In the genomic region with DNA sequence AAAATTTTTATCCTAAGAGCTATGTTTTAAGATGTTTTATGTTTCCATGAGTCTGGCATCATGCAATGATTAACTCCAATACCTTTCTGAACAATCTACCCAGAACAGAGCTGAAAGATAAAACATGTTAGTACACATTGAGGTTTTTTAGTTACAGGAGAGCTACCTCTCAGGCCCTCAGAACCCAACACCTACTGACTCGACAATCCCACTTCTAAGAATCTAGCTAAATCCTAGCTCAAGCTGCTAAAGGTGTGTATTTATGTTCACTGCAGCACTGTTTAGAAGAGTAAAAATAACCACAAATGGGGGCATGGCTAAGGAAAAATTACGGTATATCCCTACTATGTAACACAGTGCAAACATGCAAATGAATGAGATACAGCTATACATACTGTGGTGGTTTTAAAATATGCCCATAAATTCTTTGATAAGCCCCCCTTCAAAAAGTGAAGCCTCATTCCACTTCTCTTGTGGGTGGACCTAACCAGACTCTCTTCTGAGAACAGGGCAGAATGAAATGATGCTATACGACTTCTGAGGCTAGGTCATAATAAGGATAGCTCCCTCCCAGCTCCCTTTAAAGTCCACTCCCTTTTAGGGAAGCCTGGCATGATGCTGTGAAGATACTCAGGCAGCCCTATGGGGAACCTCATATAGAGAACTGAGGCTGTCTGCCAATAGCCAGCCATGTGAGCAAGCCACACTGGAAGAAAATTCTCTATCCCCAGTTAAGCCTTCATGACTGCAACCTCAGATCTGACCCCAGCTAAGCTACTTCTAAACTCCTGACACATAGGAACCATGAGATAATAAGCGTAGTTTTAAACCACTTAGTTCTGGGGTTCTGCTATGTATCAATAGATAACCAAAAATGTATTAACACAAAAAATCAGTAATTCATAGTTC, we compare ENCODE assay signal across 13 cellular contexts. TPM values are rescaled to one million over a fixed set of nuclear protein-coding genes. Genes with fewer than 3 reads are reported as not detected.
DNase-seq lines count a peak whose midpoint lies in the region; ATAC-seq and TF ChIP-seq lines count a peak whose summit lies in the region.
"Had no signal": no experiment of that assay in that cellular context is flagged by ENCODE, and none has a peak within 500 bp of the region (broad histone marks: within the 10 kb centered on the region; RNA-seq: fewer than 3 reads in every experiment).

No MANE protein-coding gene starts in this region.

- peak overlapping the region; percentile 38 for H3K4me2 ChIP-seq in SU-DHL-6 (ENCODE audit: low read depth, low read length, poor library complexity, severe bottlenecking)

- H3K27me3 ChIP-seq in SU-DHL-6 (ENCODE audit: low read length) (no peaks in the 10 kb centered on the region), A673 (replicated peaks; ENCODE audit: insufficient read depth, low read depth, low read length, poor library complexity) (no peaks in the 10 kb centered on the region)
- H3K27me3 ChIP-seq in effector memory CD4-positive, alpha-beta T cell (replicated peaks; ENCODE audit: control insufficient read depth, insufficient read depth, low read length, poor library complexity, severe bottlenecking), result no peaks in the 10 kb centered on the region
- H3K27me3 ChIP-seq: body of pancreas had no signal

- TF ChIP-seq CTCF in SU-DHL-6 (IDR thresholded peaks at IDR 0.05; ENCODE audit: insufficient read depth, low read length, poor library complexity, severe bottlenecking) (no peak), foreskin fibroblast (IDR thresholded peaks at IDR 0.05; ENCODE audit: low read depth, low read length) (no peak), A673 (conservative IDR thresholded peaks at IDR 0.05; ENCODE audit: low read depth, low read length) (no peak)

- H3K27me3 Mint-ChIP-seq in activated T-cell treated with anti-CD3 and anti-CD28 coated beads, Interleukin-2, amount 50 U/mL, for 4 hours (ENCODE audit: low read depth), result no peaks in the 10 kb centered on the region
- no peaks in the 10 kb centered on the region for H3K27me3 Mint-ChIP-seq in stimulated activated naive B cell treated with anti-CD40 and anti-IgM and Interleukin-4, amounts not matched to agents 10 μg/mL and 1 μg/mL and 100 μg/mL, for 72 hours

- no peak overlapping the region for H3K9ac ChIP-seq in SU-DHL-6 (ENCODE audit: low read length)

- CTCF ChIA-PET in A673 (lab: Charles Lee), result no interaction called here

- no TSS peak for BruUV-seq in A673 (replicated peaks; lab: Mats Ljungman, UMichigan)

- POLR2A ChIA-PET in A673 (lab: Charles Lee; ENCODE audit: low non-redundant PET), result no interaction called here

- no peaks in the 10 kb centered on the region for H3K9me2 ChIP-seq in SU-DHL-6 (replicated peaks; ENCODE audit: insufficient read depth, low read length)

- H3K27ac ChIP-seq in SU-DHL-6 (ENCODE audit: low read depth, low read length) (peak overlapping the region; percentile 61), A673 (ENCODE audit: low read depth, low read length, poor library complexity, severe bottlenecking) (no peak overlapping the region)
- peak overlapping the region; percentile 36 for H3K27ac ChIP-seq in effector memory CD4-positive, alpha-beta T cell (ENCODE audit: insufficient read depth, low read length, poor library complexity, severe bottlenecking)
- H3K27ac ChIP-seq: body of pancreas had no signal

- H3K4me3 ChIP-seq in SU-DHL-6 (ENCODE audit: insufficient read depth, low read length, poor library complexity, severe bottlenecking) (no peak overlapping the region), foreskin fibroblast (ENCODE audit: low read depth in 1 of 2, low read length in 2 of 2) (no peak overlapping the region), A673 (ENCODE audit: low read depth, low read length, poor library complexity, severe bottlenecking) (no peak overlapping the region)
- H3K4me3 ChIP-seq in effector memory CD4-positive, alpha-beta T cell (ENCODE audit: insufficient read depth, low read depth, low read length, poor library complexity, severe bottlenecking), result no peak overlapping the region
- H3K4me3 ChIP-seq: body of pancreas had no signal

- H3K4me3 Mint-ChIP-seq in activated T-cell treated with anti-CD3 and anti-CD28 coated beads, Interleukin-2, amount 50 U/mL, for 4 hours, result no peak overlapping the region
- no peak overlapping the region for H3K4me3 Mint-ChIP-seq in stimulated activated naive B cell treated with anti-CD40 and anti-IgM and Interleukin-4, amounts not matched to agents 10 μg/mL and 1 μg/mL and 100 μg/mL, for 72 hours
- H3K4me3 Mint-ChIP-seq: immature natural killer cell had no signal

- H3K79me2 ChIP-seq in SU-DHL-6 (ENCODE audit: insufficient read depth, low read length), result peaks cover 100% of the 10 kb centered on the region

- H3K36me3 Mint-ChIP-seq in activated T-cell treated with anti-CD3 and anti-CD28 coated beads, Interleukin-2, amount 50 U/mL, for 4 hours (ENCODE audit: insufficient read depth), result peaks cover 35% of the 10 kb centered on the region
- peaks cover 32 to 64% of the 10 kb centered on the region in 2 donors for H3K36me3 Mint-ChIP-seq in stimulated activated naive B cell treated with anti-CD40 and anti-IgM and Interleukin-4, amounts not matched to agents 10 μg/mL and 1 μg/mL and 100 μg/mL, for 72 hours

- peak overlapping the region; percentile 76 for H3K27ac Mint-ChIP-seq in stimulated activated naive B cell treated with anti-CD40 and anti-IgM and Interleukin-4, amounts not matched to agents 10 μg/mL and 1 μg/mL and 100 μg/mL, for 72 hours

- no peak overlapping the region for H2AFZ ChIP-seq in SU-DHL-6 (ENCODE audit: low read depth, low read length, severe bottlenecking)

- peaks cover 36% of the 10 kb centered on the region for H3F3A ChIP-seq in SU-DHL-6 (ENCODE audit: insufficient read depth)

- peaks cover 84% of the 10 kb centered on the region for H3K4me1 Mint-ChIP-seq in activated T-cell treated with anti-CD3 and anti-CD28 coated beads, Interleukin-2, amount 50 U/mL, for 4 hours (ENCODE audit: low read depth)
- peaks cover 31 to 59% of the 10 kb centered on the region in 2 donors for H3K4me1 Mint-ChIP-seq in stimulated activated naive B cell treated with anti-CD40 and anti-IgM and Interleukin-4, amounts not matched to agents 10 μg/mL and 1 μg/mL and 100 μg/mL, for 72 hours

- peaks cover 12% of the 10 kb centered on the region; the same call in 1 of the 2 replicates for H4K20me1 ChIP-seq in SU-DHL-6 (ENCODE audit: low read depth, low read length)

- no peaks in the 10 kb centered on the region for H3K9me3 ChIP-seq in SU-DHL-6 (ENCODE audit: insufficient read depth, low read length)
- H3K9me3 ChIP-seq in effector memory CD4-positive, alpha-beta T cell (ENCODE audit: control insufficient read depth, low read length), result no peaks in the 10 kb centered on the region
- H3K9me3 ChIP-seq in A673 (ENCODE audit: low read depth, low read length, poor library complexity, severe bottlenecking), result peaks cover 1% of the 10 kb centered on the region
- H3K9me3 ChIP-seq: body of pancreas had no signal

- intact Hi-C loops in A673 (cut with micrococcal nuclease; ENCODE audit: unreplicated experiment), result no loop called here

- ATAC-seq in activated T-cell treated with anti-CD3 and anti-CD28 coated beads, Interleukin-2, amount 50 U/mL, for 4 hours, result peak; percentile 23 to 29
- peak in 1 of 2 donors; percentile 25 for ATAC-seq in stimulated activated naive B cell treated with anti-CD40 and anti-IgM and Interleukin-4, amounts not matched to agents 10 μg/mL and 1 μg/mL and 100 μg/mL, for 72 hours (replicated peaks)
- no peak for ATAC-seq in HG03025 (IDR thresholded peaks at IDR 0.05; ENCODE audit: low FRiP score, unreplicated experiment)
- ATAC-seq: body of pancreas had no signal

- no peaks in the 10 kb centered on the region for H3K9me3 Mint-ChIP-seq in activated T-cell treated with anti-CD3 and anti-CD28 coated beads, Interleukin-2, amount 50 U/mL, for 4 hours
- peaks cover 1 to 5% of the 10 kb centered on the region in 2 donors for H3K9me3 Mint-ChIP-seq in stimulated activated naive B cell treated with anti-CD40 and anti-IgM and Interleukin-4, amounts not matched to agents 10 μg/mL and 1 μg/mL and 100 μg/mL, for 72 hours
- H3K9me3 Mint-ChIP-seq: immature natural killer cell had no signal

- H3K36me3 ChIP-seq in SU-DHL-6 (ENCODE audit: low read length) (peaks cover 25% of the 10 kb centered on the region), A673 (ENCODE audit: insufficient read depth, low read length, poor library complexity, severe bottlenecking) (no peaks in the 10 kb centered on the region)
- peaks cover 5% of the 10 kb centered on the region for H3K36me3 ChIP-seq in effector memory CD4-positive, alpha-beta T cell (ENCODE audit: control insufficient read depth, insufficient read depth, low read length)

- DNase-seq in activated T-cell treated with anti-CD3 and anti-CD28 coated beads, Interleukin-2, amount 50 U/mL, for 4 hours, result no peak
- no peak for DNase-seq in activated T-cell treated with anti-CD3 and anti-CD28 coated beads, Interleukin-2, amount 50 U/mL, for 1 hour
- no peak for DNase-seq in effector memory CD4-positive, alpha-beta T cell
- DNase-seq in stimulated activated naive B cell treated with anti-CD40 and anti-IgM and Interleukin-4, amounts not matched to agents 10 μg/mL and 1 μg/mL and 100 μg/mL, for 72 hours, result no peak
- DNase-seq in foreskin fibroblast (no peak), A673 (ENCODE audit: low spot score) (no peak)
- DNase-seq: activated CD4-positive, alpha-beta T cell treated with anti-CD3 and anti-CD28 coated beads for 48 hours; AML-193; body of pancreas; immature natural killer cell; NCI-H187 treated with DMSO at 0.1 percent for 48 hours had no signal

- H3K4me1 ChIP-seq in effector memory CD4-positive, alpha-beta T cell (ENCODE audit: control insufficient read depth, insufficient read depth, low read length, poor library complexity, severe bottlenecking), result peaks cover 33% of the 10 kb centered on the region
- peaks cover 31% of the 10 kb centered on the region for H3K4me1 ChIP-seq in A673 (ENCODE audit: insufficient read depth, low read length, poor library complexity, severe bottlenecking)

RNA-seq across cellular contexts. Expression of a gene that starts 29.5 kb away (rescaled TPM):
- total RNA-seq in activated T-cell treated with anti-CD3 and anti-CD28 coated beads, Interleukin-2, amount 50 U/mL, for 4 hours, result 100 to 1,000 TPM; 177 to 189 (median 187) TPM
- total RNA-seq in A673 (2021), result 210 and 214 TPM in 2 replicates
